Comparison of ENCODE assay signal across 16 cellular contexts in genomic region chr11:78250099-78250498, GRCh38.
DNase-seq lines count a peak whose midpoint lies in the region; ATAC-seq, FAIRE-seq and TF ChIP-seq lines count a peak whose summit lies in the region.
"Had no signal": no experiment of that assay in that cellular context is flagged by ENCODE, and none has a peak within 500 bp of the region (broad histone marks: within the 10 kb centered on the region; RNA-seq: fewer than 3 reads in every experiment).

No MANE protein-coding gene starts in this region.

- FAIRE-seq in RCC 7860 (lab: Jason Lieb, UNC) = no peak
- FAIRE-seq: GM12878, GM18507 had no signal

- H3K27me3 Mint-ChIP-seq in T-helper 2 cell treated with Interferon-gamma antibody and Interleukin-4, amounts not matched to agents 5 μg/mL and 100 μg/mL, for 36 hours (ENCODE audit: low read depth) = no peaks in the 10 kb centered on the region
- H3K27me3 Mint-ChIP-seq in activated T-helper 17 cell treated with anti-CD3 and anti-CD28 coated beads, Interleukin-2, amount 50 U/mL, for 72 hours = no peaks in the 10 kb centered on the region
- H3K27me3 Mint-ChIP-seq in progenitor cell of endocrine pancreas = no peaks in the 10 kb centered on the region
- H3K27me3 Mint-ChIP-seq: CD4-positive, CD25-positive, alpha-beta regulatory T cell had no signal

- no peak for DNase-seq in T-helper 2 cell treated with Interferon-gamma antibody and Interleukin-4, amounts not matched to agents 5 μg/mL and 100 μg/mL, for 36 hours (ENCODE audit: low spot score)
- DNase-seq in T-helper 2 cell (no peak), esophagus muscularis mucosa (ENCODE audit: extremely low spot score) (peak; percentile 60), progenitor cell of endocrine pancreas (ENCODE audit: low spot score, unreplicated experiment) (no peak), RCC 7860 (ENCODE audit: low spot score) (no peak), lower leg skin (ENCODE audit: low spot score in 2 of 2) (no peak)
- DNase-seq: CD4-positive, CD25-positive, alpha-beta regulatory T cell; DMS 273 treated with DMSO at 0.1 percent for 48 hours had no signal

- H3K4me3 ChIP-seq in esophagus muscularis mucosa = no peak overlapping the region
- no peak overlapping the region for H3K4me3 ChIP-seq in lower leg skin (ENCODE audit: low read depth, poor library complexity, severe bottlenecking)
- H3K4me3 ChIP-seq: BLaER1, GM12878 had no signal

- TF ChIP-seq CTCF in esophagus muscularis mucosa (IDR thresholded peaks at IDR 0.05) = no peak
- TF ChIP-seq CTCF in progenitor cell of endocrine pancreas (IDR thresholded peaks at IDR 0.05; ENCODE audit: unreplicated experiment) = no peak
- TF ChIP-seq CTCF in lower leg skin (IDR thresholded peaks at IDR 0.05) = no peak

- intact Hi-C loops in esophagus muscularis mucosa (cut with DNase I) (no loop called here), lower leg skin (cut with DNase I; ENCODE audit: low total_unique reads) (no loop called here)

- H3K27me3 ChIP-seq in esophagus muscularis mucosa = no peaks in the 10 kb centered on the region
- H3K27me3 ChIP-seq: BLaER1 had no signal

- peaks cover 72% of the 10 kb centered on the region for H3K36me3 Mint-ChIP-seq in T-helper 2 cell treated with Interferon-gamma antibody and Interleukin-4, amounts not matched to agents 5 μg/mL and 100 μg/mL, for 36 hours (ENCODE audit: low read depth)
- no peaks in the 10 kb centered on the region for H3K36me3 Mint-ChIP-seq in activated T-helper 17 cell treated with anti-CD3 and anti-CD28 coated beads, Interleukin-2, amount 50 U/mL, for 72 hours (ENCODE audit: low read depth)
- peaks cover 19% of the 10 kb centered on the region for H3K36me3 Mint-ChIP-seq in progenitor cell of endocrine pancreas (ENCODE audit: insufficient read depth)

- no peak for TF ChIP-seq EP300 in esophagus muscularis mucosa (IDR thresholded peaks at IDR 0.05)

- peaks cover 4 to 34% (median 20%) of the 10 kb centered on the region in 4 donors for H3K36me3 ChIP-seq in esophagus muscularis mucosa

- WGBS in esophagus muscularis mucosa = 88% methylated on average over 8 of the region's 8 CpGs
- WGBS in lower leg skin, 2 donors = 96% methylated on average over 8 of the region's 8 CpGs

- H3K9me3 ChIP-seq in esophagus muscularis mucosa = no peaks in the 10 kb centered on the region

- H3K9me3 Mint-ChIP-seq in T-helper 2 cell treated with Interferon-gamma antibody and Interleukin-4, amounts not matched to agents 5 μg/mL and 100 μg/mL, for 36 hours = no peaks in the 10 kb centered on the region
- H3K9me3 Mint-ChIP-seq in activated T-helper 17 cell treated with anti-CD3 and anti-CD28 coated beads, Interleukin-2, amount 50 U/mL, for 72 hours = no peaks in the 10 kb centered on the region
- H3K9me3 Mint-ChIP-seq in progenitor cell of endocrine pancreas (ENCODE audit: low read depth) = no peaks in the 10 kb centered on the region

- ATAC-seq in activated T-helper 17 cell treated with anti-CD3 and anti-CD28 coated beads, Interleukin-2, amount 50 U/mL, for 72 hours (replicated peaks) = no peak
- no peak for ATAC-seq in HG03520 (IDR thresholded peaks at IDR 0.05; ENCODE audit: unreplicated experiment)
- ATAC-seq: GM12878, HCT116 had no signal

- no peak overlapping the region for H3K27ac ChIP-seq in esophagus muscularis mucosa (replicated peaks in 1 of 4)
- H3K27ac ChIP-seq: 22Rv1, BLaER1, HL-60 had no signal

- H3K4me1 Mint-ChIP-seq in T-helper 2 cell treated with Interferon-gamma antibody and Interleukin-4, amounts not matched to agents 5 μg/mL and 100 μg/mL, for 36 hours (ENCODE audit: low read depth) = peaks cover 33% of the 10 kb centered on the region
- no peaks in the 10 kb centered on the region for H3K4me1 Mint-ChIP-seq in activated T-helper 17 cell treated with anti-CD3 and anti-CD28 coated beads, Interleukin-2, amount 50 U/mL, for 72 hours
- H3K4me1 Mint-ChIP-seq in progenitor cell of endocrine pancreas (ENCODE audit: low read depth) = peaks cover 8% of the 10 kb centered on the region

- no peak overlapping the region for H3K4me3 Mint-ChIP-seq in T-helper 2 cell treated with Interferon-gamma antibody and Interleukin-4, amounts not matched to agents 5 μg/mL and 100 μg/mL, for 36 hours
- no peak overlapping the region for H3K4me3 Mint-ChIP-seq in activated T-helper 17 cell treated with anti-CD3 and anti-CD28 coated beads, Interleukin-2, amount 50 U/mL, for 72 hours
- H3K4me3 Mint-ChIP-seq in progenitor cell of endocrine pancreas (ENCODE audit: low read depth) = no peak overlapping the region
- H3K4me3 Mint-ChIP-seq: CD4-positive, CD25-positive, alpha-beta regulatory T cell had no signal

- TF ChIP-seq POLR2A in esophagus muscularis mucosa (IDR thresholded peaks at IDR 0.05; ENCODE audit: low read depth) = no peak
- TF ChIP-seq POLR2A in lower leg skin (IDR thresholded peaks at IDR 0.05) = no peak

- peaks cover 8 to 21% (median 14%) of the 10 kb centered on the region in 4 donors for H3K4me1 ChIP-seq in esophagus muscularis mucosa
- H3K4me1 ChIP-seq: BLaER1 had no signal

- peak overlapping the region; percentile 15 for H3K27ac Mint-ChIP-seq in T-helper 2 cell treated with Interferon-gamma antibody and Interleukin-4, amounts not matched to agents 5 μg/mL and 100 μg/mL, for 36 hours
- H3K27ac Mint-ChIP-seq in activated T-helper 17 cell treated with anti-CD3 and anti-CD28 coated beads, Interleukin-2, amount 50 U/mL, for 72 hours = peak overlapping the region; percentile 31
- peak overlapping the region; percentile 71 for H3K27ac Mint-ChIP-seq in progenitor cell of endocrine pancreas
- H3K27ac Mint-ChIP-seq: CD4-positive, CD25-positive, alpha-beta regulatory T cell had no signal

Comparison
In these comparisons a context has a peak if more than half of its experiments do, and no peak if none do; other contexts are left out.
1. H3K27ac Mint-ChIP-seq: peak in every context shown above with its lines; median percentile 71 in progenitor cell of endocrine pancreas; 31 in activated T-helper 17 cell treated with anti-CD3 and anti-CD28 coated beads, Interleukin-2, amount 50 U/mL, for 72 hours; 15 in T-helper 2 cell treated with Interferon-gamma antibody and Interleukin-4, amounts not matched to agents 5 μg/mL and 100 μg/mL, for 36 hours.